ENCODE assay signal across 7 cellular contexts in the genomic region with DNA sequence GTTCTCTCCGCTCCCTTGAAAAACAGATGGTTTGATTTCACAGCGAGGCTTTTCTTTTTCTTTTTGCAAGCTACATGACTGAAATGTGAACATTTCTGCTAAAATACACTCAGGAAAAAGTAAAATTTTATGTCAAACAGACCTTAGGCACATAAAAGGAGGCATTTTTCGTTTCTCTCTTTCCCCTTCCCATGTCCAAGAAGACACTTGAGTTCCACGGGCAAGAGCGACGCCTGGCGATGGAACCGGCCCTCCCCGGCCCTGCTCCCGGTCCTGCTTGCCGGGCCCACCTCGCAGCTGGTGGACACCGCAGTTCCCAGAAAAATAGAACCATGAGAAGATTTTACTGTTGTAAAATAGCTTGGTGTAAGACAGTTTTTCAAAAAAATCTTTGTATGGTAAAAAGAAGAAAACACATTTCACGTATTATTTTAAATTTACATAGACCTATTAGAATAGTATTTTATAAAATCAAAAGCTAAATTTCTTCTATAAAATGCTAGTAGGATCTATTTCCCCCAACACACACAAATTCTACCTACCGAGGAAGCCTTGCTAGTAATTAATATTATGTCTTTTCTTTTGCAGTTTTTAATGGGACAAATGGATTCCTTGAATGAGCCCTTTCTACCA. TPM values are rescaled to one million over a fixed set of nuclear protein-coding genes. Genes with fewer than 3 reads are reported as not detected.
A peak's percentile ranks its signal among the peaks of the same experiment; 100 is the strongest.
DNase-seq lines count a peak whose midpoint lies in the region; ATAC-seq and TF ChIP-seq lines count a peak whose summit lies in the region.

No MANE protein-coding gene starts in this region.

- H3K9me3 Mint-ChIP-seq in activated T-helper 17 cell treated with anti-CD3 and anti-CD28 coated beads, Interleukin-2, amount 50 U/mL, for 72 hours: no peaks in the 10 kb centered on the region
- H3K9me3 Mint-ChIP-seq in naive B cell: peaks cover 0 to 2% (median 0%) of the 10 kb centered on the region in 7 donors

- peak; percentile 65 for DNase-seq in NCI-H460 (ENCODE audit: extremely low read depth, low read depth)
- DNase-seq in fibroblast of peridontal ligament (ENCODE audit: extremely low read depth): peak; percentile 77
- DNase-seq in naive B cell: peak; percentile 15
- DNase-seq in superior temporal gyrus (ENCODE audit: extremely low spot score): peak; percentile 89
- DNase-seq in SKM-1 (lab: John Stamatoyannopoulos, UW; ENCODE audit: unreplicated experiment): no peak

- no peaks in the 10 kb centered on the region for H3K4me1 Mint-ChIP-seq in activated T-helper 17 cell treated with anti-CD3 and anti-CD28 coated beads, Interleukin-2, amount 50 U/mL, for 72 hours
- peaks cover 7 to 12% (median 9%) of the 10 kb centered on the region in 3 donors for H3K4me1 Mint-ChIP-seq in naive B cell

- H3K4me3 Mint-ChIP-seq in activated T-helper 17 cell treated with anti-CD3 and anti-CD28 coated beads, Interleukin-2, amount 50 U/mL, for 72 hours: peak overlapping the region; percentile 51
- peak overlapping the region; percentile 47 to 85 (median 78) for H3K4me3 Mint-ChIP-seq in naive B cell

- peak; percentile 50 for ATAC-seq in activated T-helper 17 cell treated with anti-CD3 and anti-CD28 coated beads, Interleukin-2, amount 50 U/mL, for 72 hours (replicated peaks)
- ATAC-seq in naive B cell (ENCODE audit: low read depth in 2 of 2): peak; percentile 39 to 48

- peaks cover 6% of the 10 kb centered on the region for H3K36me3 Mint-ChIP-seq in activated T-helper 17 cell treated with anti-CD3 and anti-CD28 coated beads, Interleukin-2, amount 50 U/mL, for 72 hours (ENCODE audit: low read depth)
- H3K36me3 Mint-ChIP-seq in naive B cell: no peaks in the 10 kb centered on the region

- H3K27me3 Mint-ChIP-seq in activated T-helper 17 cell treated with anti-CD3 and anti-CD28 coated beads, Interleukin-2, amount 50 U/mL, for 72 hours: peaks cover 34% of the 10 kb centered on the region
- peaks cover 28 to 46% (median 30%) of the 10 kb centered on the region in 3 donors for H3K27me3 Mint-ChIP-seq in naive B cell

- TF ChIP-seq CTCF in GM12873 (IDR thresholded peaks at IDR 0.05; ENCODE audit: insufficient read depth, low read depth, low read length, missing control alignments): peak; percentile 57

- no peak overlapping the region for H3K27ac Mint-ChIP-seq in activated T-helper 17 cell treated with anti-CD3 and anti-CD28 coated beads, Interleukin-2, amount 50 U/mL, for 72 hours
- H3K27ac Mint-ChIP-seq in naive B cell: no peak overlapping the region

RNA-seq across cellular contexts. Expression of gene ALKAL2, which starts 2.3 kb away (rescaled TPM):
- not detected in 2 replicates for total RNA-seq in NCI-H460 (2014; rRNA removed; shearing (Covaris generic))
- polyA plus RNA-seq in NCI-H460 (2014; cell fraction: nucleus; rRNA removed): not detected in 2 replicates
- total RNA-seq in activated T-helper 17 cell treated with anti-CD3 and anti-CD28 coated beads, Interleukin-2, amount 50 U/mL, for 72 hours: not detected
- polyA plus RNA-seq in naive B cell (ENCODE audit: low read depth in 6 of 6): 1 to 10 TPM in 2 of 6 donors, not detected in 4; 1.1 to 1.6 TPM

RNA-seq across cellular contexts. Expression of gene ACP1, which starts 25.5 kb away (rescaled TPM):
- 261 and 270 TPM in 2 replicates for total RNA-seq in NCI-H460 (2014; rRNA removed; shearing (Covaris generic))
- 201 and 250 TPM in 2 replicates for polyA plus RNA-seq in NCI-H460 (2014; cell fraction: nucleus; rRNA removed)
- 100 to 1,000 TPM; 116 to 156 TPM for total RNA-seq in activated T-helper 17 cell treated with anti-CD3 and anti-CD28 coated beads, Interleukin-2, amount 50 U/mL, for 72 hours
- 100 to 1,000 TPM; 202 to 385 (median 219) TPM for polyA plus RNA-seq in naive B cell (ENCODE audit: low read depth in 6 of 6)

RNA-seq across cellular contexts. Expression of gene SH3YL1, which starts 26.4 kb away (rescaled TPM):
- total RNA-seq in NCI-H460 (2014; rRNA removed; shearing (Covaris generic)): 22.5 and 25.7 TPM in 2 replicates
- polyA plus RNA-seq in NCI-H460 (2014; cell fraction: nucleus; rRNA removed): 30.5 and 39.0 TPM in 2 replicates
- 10 to 100 TPM; 16.2 to 40.0 TPM for total RNA-seq in activated T-helper 17 cell treated with anti-CD3 and anti-CD28 coated beads, Interleukin-2, amount 50 U/mL, for 72 hours
- 10 to 100 TPM; 17.6 to 40.5 (median 21.0) TPM for polyA plus RNA-seq in naive B cell (ENCODE audit: low read depth in 6 of 6)
